14 cellular contexts compared by ENCODE assay signal in genomic region chr13:27971776-27972618, GRCh38. TPM values are rescaled to one million over a fixed set of nuclear protein-coding genes. Genes with fewer than 3 reads are reported as not detected.
DNase-seq lines count a peak whose midpoint lies in the region; TF ChIP-seq lines count a peak whose summit lies in the region.
"Had no signal": no experiment of that assay in that cellular context is flagged by ENCODE, and none has a peak within 500 bp of the region (broad histone marks: within the 10 kb centered on the region; RNA-seq: fewer than 3 reads in every experiment).

No MANE protein-coding gene starts in this region.

- H3K36me3 ChIP-seq in Peyer's patch (peaks cover 0 to 2% (median 0%) of the 10 kb centered on the region in 3 donors), osteoblast (ENCODE audit: insufficient read depth, low read length) (no peaks in the 10 kb centered on the region)

- H3K79me2 ChIP-seq in osteoblast (ENCODE audit: insufficient read depth, low read length), result no peaks in the 10 kb centered on the region

- no peak overlapping the region for H3K4me2 ChIP-seq in osteoblast (ENCODE audit: insufficient read depth, low read length)
- H3K4me2 ChIP-seq: A549 had no signal

- H4K20me1 ChIP-seq in osteoblast (ENCODE audit: insufficient read depth, low read length), result no peaks in the 10 kb centered on the region

- H3K4me3 ChIP-seq in Peyer's patch (no peak overlapping the region), osteoblast (ENCODE audit: insufficient read depth, low read length) (no peak overlapping the region)
- H3K4me3 ChIP-seq: A549 had no signal

- H3K27ac ChIP-seq in Peyer's patch (peak overlapping the region in 3 of 4 donors; percentile 76 to 98 (median 89)), osteoblast (ENCODE audit: low read depth, low read length) (no peak overlapping the region)
- H3K27ac ChIP-seq: A549, C4-2B had no signal

- no peak overlapping the region for H2AFZ ChIP-seq in osteoblast (ENCODE audit: low read length)

- H3K4me1 ChIP-seq in Peyer's patch, result peaks cover 0 to 38% (median 5%) of the 10 kb centered on the region in 4 donors
- H3K4me1 ChIP-seq in osteoblast (ENCODE audit: insufficient read depth, low read length), result no peaks in the 10 kb centered on the region
- H3K4me1 ChIP-seq: A549 had no signal

- in situ Hi-C loops in GM13976 (cut with MboI; ENCODE audit: low sequenced_read_pairs, unreplicated experiment), result loop anchor here (10.0 to 25.0 kb wide), 2 partner anchors 597 to 1010 kb away; no protein-coding TSS in a partner anchor

- no peak for TF ChIP-seq CTCF in GM13976 (IDR thresholded peaks at IDR 0.05; ENCODE audit: borderline replicate concordance, control extremely low read depth, extremely low read depth, insufficient read depth, missing control alignments)
- no peak for TF ChIP-seq CTCF in Peyer's patch (IDR thresholded peaks at IDR 0.05)
- no peak for TF ChIP-seq CTCF in osteoblast (IDR thresholded peaks at IDR 0.05; ENCODE audit: extremely low read depth, low read depth, low read length)

- DNase-seq in GM13976 (ENCODE audit: low spot score) (peak; percentile 24), Peyer's patch (peak in 1 of 3 donors; percentile 58), islet precursor cell (peak; percentile 61), osteoblast (ENCODE audit: insufficient read length, low spot score, missing footprints) (peak; percentile 65), NCI-H1048 (lab: John Stamatoyannopoulos, UW) (no peak), nucleus accumbens (lab: John Stamatoyannopoulos, UW) (no peak)
- no peak for DNase-seq in stimulated activated CD4-positive, alpha-beta T cell treated with anti-CD3 and anti-CD28 coated beads, Interleukin-4, amount 100 ng/mL, for 24 hours
- DNase-seq: COR-L47, DMS153, NCI-H446 treated with DMSO at 0.1 percent for 48 hours, NCI-H748 treated with DMSO at 0.1 percent for 48 hours had no signal

- TF ChIP-seq POLR2A in Peyer's patch (IDR thresholded peaks at IDR 0.05), result no peak

- peaks cover 0 to 6% of the 10 kb centered on the region in 2 donors for H3K27me3 ChIP-seq in Peyer's patch
- H3K27me3 ChIP-seq in osteoblast (ENCODE audit: insufficient read depth, low read length), result peaks cover 98% of the 10 kb centered on the region

- H3K9me3 ChIP-seq in Peyer's patch (no peaks in the 10 kb centered on the region), osteoblast (ENCODE audit: low read depth, low read length) (no peaks in the 10 kb centered on the region)
- H3K9me3 ChIP-seq: A549 had no signal

RNA-seq across cellular contexts. Expression of gene CDX2, which starts 2.9 kb away (rescaled TPM):
- total RNA-seq in Peyer's patch (100 to 1,000 TPM in 3 of 4 donors, 10 to 100 TPM in 1; 33.0 to 182 (median 136) TPM), osteoblast (not detected in 2 replicates)
- total RNA-seq: Right ventricle myocardium inferior had no signal

RNA-seq across cellular contexts. Expression of gene URAD, which starts 16.5 kb away (rescaled TPM):
- 100 to 1,000 TPM in 2 of 4 donors, 10 to 100 TPM in 2; 38.0 to 144 (median 99.0) TPM for total RNA-seq in Peyer's patch
- not detected in 2 replicates for total RNA-seq in osteoblast
- total RNA-seq: Right ventricle myocardium inferior had no signal

RNA-seq across cellular contexts. Expression of gene PDX1, which starts 52.2 kb away (rescaled TPM):
- total RNA-seq in Peyer's patch (not detected), osteoblast (not detected in 2 replicates)
- total RNA-seq: Right ventricle myocardium inferior had no signal

Comparison
In these comparisons a context has a peak if more than half of its experiments do, and no peak if none do; other contexts are left out.
1. DNase-seq: peak in GM13976 (single experiment), islet precursor cell (single experiment) and osteoblast (single experiment); none in NCI-H1048 (single experiment), stimulated activated CD4-positive, alpha-beta T cell treated with anti-CD3 and anti-CD28 coated beads, Interleukin-4, amount 100 ng/mL, for 24 hours (single experiment) and nucleus accumbens (0 of 56).
2. RNA of gene CDX2, which starts 2.9 kb away (total RNA-seq): 33.0 to 182 TPM in Peyer's patch; not detected in osteoblast; every median in the first group is over 10 times any median in the second.
3. RNA of gene URAD, which starts 16.5 kb away (total RNA-seq): 38.0 to 144 TPM in Peyer's patch; not detected in osteoblast; every median in the first group is over 10 times any median in the second.